Comparison of ENCODE assay signal across 14 cellular contexts in genomic region chr3:38519651-38520050, GRCh38. TPM values are rescaled to one million over a fixed set of nuclear protein-coding genes. Genes with fewer than 3 reads are reported as not detected.
DNase-seq lines count a peak whose midpoint lies in the region; ATAC-seq and TF ChIP-seq lines count a peak whose summit lies in the region.
"Had no signal": no experiment of that assay in that cellular context is flagged by ENCODE, and none has a peak within 500 bp of the region (broad histone marks: within the 10 kb centered on the region; RNA-seq: fewer than 3 reads in every experiment).

No MANE protein-coding gene starts in this region.

- CTCF ChIA-PET in activated CD8-positive, alpha-beta T cell treated with anti-CD3 and anti-CD28 coated beads for 36 hours (lab: Charles Lee), result interaction anchor here (1.0 to 11.1 kb wide), 11 partner anchors 10 to 480 kb away, joined by 3 to 190 read pairs (median 16); partner anchors contain the start of gene EXOG
- CTCF ChIA-PET in RWPE1 (lab: Yijun Ruan, JAX), result interaction anchor here (0.8 kb wide), 1 partner anchor 133 kb away, joined by 3 read pairs; no protein-coding TSS in a partner anchor

- peak overlapping the region; percentile 57 for H3K27ac Mint-ChIP-seq in GM23338
- peak overlapping the region; percentile 78 for H3K27ac Mint-ChIP-seq in activated CD8-positive, alpha-beta T cell treated with anti-CD3 and anti-CD28 coated beads for 36 hours

- H2AFZ ChIP-seq in GM23338, result no peak overlapping the region

- POLR2A ChIA-PET in activated CD8-positive, alpha-beta T cell treated with anti-CD3 and anti-CD28 coated beads for 36 hours (lab: Charles Lee), result interaction anchor here (0.8 to 1.3 kb wide), 2 partner anchors 23 to 132 kb away, joined by 3 read pairs; no protein-coding TSS in a partner anchor
- POLR2A ChIA-PET in RWPE1 (lab: Yijun Ruan, JAX; ENCODE audit: low non-redundant PET), result no interaction called here

- ATAC-seq in GM23338 (peak; percentile 88), HG03045 (IDR thresholded peaks at IDR 0.05; ENCODE audit: unreplicated experiment) (no peak)
- ATAC-seq in activated CD8-positive, alpha-beta T cell treated with anti-CD3 and anti-CD28 coated beads for 36 hours, result peak; percentile 69
- ATAC-seq: left colon had no signal

- H4K20me1 ChIP-seq in BLaER1 (no peaks in the 10 kb centered on the region), GM23338 (replicated peaks; ENCODE audit: insufficient read depth) (no peaks in the 10 kb centered on the region)

- peak overlapping the region; percentile 35 for H3K4me3 Mint-ChIP-seq in GM23338
- H3K4me3 Mint-ChIP-seq in activated CD8-positive, alpha-beta T cell treated with anti-CD3 and anti-CD28 coated beads for 36 hours, result no peak overlapping the region

- H3K27ac ChIP-seq in BLaER1 (peak overlapping the region; percentile 24; the same call in 1 of the 2 replicates), GM23338 (ENCODE audit: low read depth) (peak overlapping the region; percentile 40; the same call in 1 of the 2 replicates), iPS-20b (ENCODE audit: low read length) (peak overlapping the region; percentile 40), RWPE1 (no peak overlapping the region)
- H3K27ac ChIP-seq: dorsolateral prefrontal cortex, HL-60, WERI-Rb-1 had no signal

- H3K36me3 ChIP-seq in BLaER1 (peaks cover 41% of the 10 kb centered on the region), GM23338 (ENCODE audit: insufficient read depth) (peaks cover 5% of the 10 kb centered on the region; the same call in 1 of the 2 replicates), iPS-20b (ENCODE audit: insufficient read depth, low read depth, low read length) (peaks cover 46% of the 10 kb centered on the region)

- H3K9me2 ChIP-seq in GM23338 (ENCODE audit: insufficient read depth), result no peaks in the 10 kb centered on the region

- H3K27me3 ChIP-seq in BLaER1 (no peaks in the 10 kb centered on the region), GM23338 (ENCODE audit: insufficient read depth) (no peaks in the 10 kb centered on the region), iPS-20b (ENCODE audit: insufficient read depth, low read length) (no peaks in the 10 kb centered on the region)
- H3K27me3 ChIP-seq: dorsolateral prefrontal cortex had no signal

- no peak for TF ChIP-seq CTCF in GM23338 (conservative IDR thresholded peaks at IDR 0.05; ENCODE audit: low read depth in 2 of 2)
- TF ChIP-seq CTCF in activated CD8-positive, alpha-beta T cell treated with anti-CD3 and anti-CD28 coated beads for 36 hours (IDR thresholded peaks at IDR 0.05), result no peak
- TF ChIP-seq CTCF in RWPE1 (conservative IDR thresholded peaks at IDR 0.05; ENCODE audit: low read depth), result no peak

- H3K36me3 Mint-ChIP-seq in GM23338 (ENCODE audit: low read depth), result peaks cover 25% of the 10 kb centered on the region
- H3K36me3 Mint-ChIP-seq in activated CD8-positive, alpha-beta T cell treated with anti-CD3 and anti-CD28 coated beads for 36 hours (ENCODE audit: low read depth), result peaks cover 13% of the 10 kb centered on the region

- H3K9me3 ChIP-seq in BLaER1, result no peaks in the 10 kb centered on the region
- no peaks in the 10 kb centered on the region for H3K9me3 ChIP-seq in iPS-20b (ENCODE audit: insufficient read depth, low read depth, low read length)

- peaks cover 38% of the 10 kb centered on the region for H3K4me1 Mint-ChIP-seq in GM23338
- H3K4me1 Mint-ChIP-seq in activated CD8-positive, alpha-beta T cell treated with anti-CD3 and anti-CD28 coated beads for 36 hours (ENCODE audit: low read depth), result peaks cover 22% of the 10 kb centered on the region

- intact Hi-C loops in activated CD8-positive, alpha-beta T cell treated with anti-CD3 and anti-CD28 coated beads for 36 hours (cut with micrococcal nuclease), result loop anchor here (2.0 kb wide), 1 partner anchor 131 kb away; no protein-coding TSS in a partner anchor

- H3K79me2 ChIP-seq in GM23338 (replicated peaks; ENCODE audit: insufficient read depth), result no peaks in the 10 kb centered on the region

- H3K4me2 ChIP-seq in BLaER1, result peak overlapping the region; percentile 65
- peak overlapping the region; percentile 28; the same call in 1 of the 2 replicates for H3K4me2 ChIP-seq in GM23338

- H3K9ac ChIP-seq in BLaER1 (0 out of 2 replicates have a peak overlapping the region, but pooled peaks have one; percentile 18), iPS-20b (ENCODE audit: low read depth, low read length) (peak overlapping the region; percentile 22; the same call in 1 of the 2 replicates)

- H3K4me1 ChIP-seq in BLaER1 (peaks cover 23% of the 10 kb centered on the region), GM23338 (ENCODE audit: insufficient read depth) (peaks cover 24% of the 10 kb centered on the region), iPS-20b (ENCODE audit: insufficient read depth, low read length) (peaks cover 31% of the 10 kb centered on the region; the same call in 1 of the 2 replicates)

- H3K27me3 Mint-ChIP-seq in GM23338 (ENCODE audit: insufficient read depth, low read depth, poor library complexity), result no peaks in the 10 kb centered on the region
- H3K27me3 Mint-ChIP-seq in activated CD8-positive, alpha-beta T cell treated with anti-CD3 and anti-CD28 coated beads for 36 hours, result no peaks in the 10 kb centered on the region

- H3K4me3 ChIP-seq in BLaER1, result no peak overlapping the region
- H3K4me3 ChIP-seq in GM23338, result no peak overlapping the region
- peak overlapping the region; percentile 41; the same call in 1 of the 2 replicates for H3K4me3 ChIP-seq in iPS-20b (ENCODE audit: low read length)
- H3K4me3 ChIP-seq: dorsolateral prefrontal cortex had no signal

- no peaks in the 10 kb centered on the region for H3K9me3 Mint-ChIP-seq in GM23338
- no peaks in the 10 kb centered on the region for H3K9me3 Mint-ChIP-seq in activated CD8-positive, alpha-beta T cell treated with anti-CD3 and anti-CD28 coated beads for 36 hours

- DNase-seq in GM23338 (ENCODE audit: low spot score), result peak; percentile 78
- peak; percentile 32 for DNase-seq in activated CD8-positive, alpha-beta T cell treated with anti-CD3 and anti-CD28 coated beads for 36 hours
- DNase-seq in stimulated activated CD4-positive, alpha-beta T cell treated with anti-CD3 and anti-CD28 coated beads, Interleukin-2, amount 100 ng/mL, for 24 hours, result no peak
- DNase-seq in RWPE1 (ENCODE audit: low spot score), result no peak
- no peak for DNase-seq in islet precursor cell
- DNase-seq: dorsolateral prefrontal cortex, left colon, NCI-H1092 treated with DMSO at 0.1 percent for 48 hours, NCI-H526 treated with DMSO at 0.1 percent for 48 hours, WERI-Rb-1 had no signal

- H3F3A ChIP-seq in GM23338 (replicated peaks; ENCODE audit: low read depth), result no peaks in the 10 kb centered on the region

TF ChIP-seq in GM23338, 12 proteins besides CTCF, POLR2A, EP300 and RAD21 (continues in another document):
- TF ChIP-seq REST (IDR thresholded peaks at IDR 0.05; ENCODE audit: unreplicated experiment), result no peak
- no peak for TF ChIP-seq JUNB (IDR thresholded peaks at IDR 0.05; ENCODE audit: unreplicated experiment)
- TF ChIP-seq ETS1 (IDR thresholded peaks at IDR 0.05), result peak; percentile 45; the same call in 1 of the 2 replicates
- TF ChIP-seq EZH2phosphoT487 (IDR thresholded peaks at IDR 0.05; ENCODE audit: unreplicated experiment), result no peak
- no peak for TF ChIP-seq ZNF114 (CRISPR knock-in tag; IDR thresholded peaks at IDR 0.05)
- no peak for TF ChIP-seq EZH2 (IDR thresholded peaks at IDR 0.05; ENCODE audit: low read depth, unreplicated experiment)

RNA-seq across cellular contexts. Expression of gene EXOG, which starts 23.5 kb away (rescaled TPM):
- 7.9 and 11.3 TPM in 2 replicates for total RNA-seq in GM23338 (2014; rRNA removed; shearing (Covaris generic))
- polyA plus RNA-seq in GM23338 (2016; fragmentation: Nextera tagmentation; extraction: Ambion mirVana), result 6.7 and 9.7 TPM in 2 replicates
- total RNA-seq in activated CD8-positive, alpha-beta T cell treated with anti-CD3 and anti-CD28 coated beads for 36 hours, result 10 to 100 TPM; 16.8 to 17.7 TPM

Comparison
In these comparisons a context has a peak if more than half of its experiments do, and no peak if none do; other contexts are left out.
1. DNase-seq: peak in GM23338 (single experiment) and activated CD8-positive, alpha-beta T cell treated with anti-CD3 and anti-CD28 coated beads for 36 hours (single experiment); none in stimulated activated CD4-positive, alpha-beta T cell treated with anti-CD3 and anti-CD28 coated beads, Interleukin-2, amount 100 ng/mL, for 24 hours (0 of 2), RWPE1 (single experiment) and islet precursor cell (single experiment).